9 cellular contexts compared by ENCODE assay signal in genomic region chr17:7997186-7997585, GRCh38. TPM values are rescaled to one million over a fixed set of nuclear protein-coding genes. Genes with fewer than 3 reads are reported as not detected.
A peak's percentile ranks its signal among the peaks of the same experiment; 100 is the strongest.
DNase-seq lines count a peak whose midpoint lies in the region; ATAC-seq and TF ChIP-seq lines count a peak whose summit lies in the region.
"Had no signal": no experiment of that assay in that cellular context is flagged by ENCODE, and none has a peak within 500 bp of the region (broad histone marks: within the 10 kb centered on the region; RNA-seq: fewer than 3 reads in every experiment).

No MANE protein-coding gene starts in this region.

- peaks cover 12% of the 10 kb centered on the region for H3K27me3 ChIP-seq in CD4-positive, alpha-beta T cell (ENCODE audit: control insufficient read depth, insufficient read depth, low read length)

- H3K27ac ChIP-seq in CD4-positive, alpha-beta T cell (ENCODE audit: low read depth, low read length) = no peak overlapping the region
- H3K27ac ChIP-seq: HL-60 had no signal

- TF ChIP-seq CTCF in CD4-positive, alpha-beta T cell (IDR thresholded peaks at IDR 0.05) = peak; percentile 40

- H3K4me3 ChIP-seq in Jurkat, Clone E6-1 (ENCODE audit: low read length) = no peak overlapping the region

- no peaks in the 10 kb centered on the region for H3K9me3 Mint-ChIP-seq in CD4-positive, alpha-beta T cell
- no peaks in the 10 kb centered on the region for H3K9me3 Mint-ChIP-seq in activated T-helper 2 cell treated with anti-CD3 and anti-CD28 coated beads, Interferon-gamma antibody, Interleukin-2, Interleukin-4, amounts not matched to agents 10 μg/mL and 5 μg/mL and 100 μg/mL, durations not matched to agents 14 hours and 24 hours and 36 hours
- H3K9me3 Mint-ChIP-seq in stimulated activated memory B cell treated with anti-CD40 and anti-IgM and Interleukin-4, amounts not matched to agents 10 μg/mL and 1 μg/mL and 100 μg/mL, for 72 hours = no peaks in the 10 kb centered on the region

- CTCF ChIA-PET in CD4-positive, alpha-beta T cell (lab: Charles Lee) = interaction anchor here (0.6 to 2.6 kb wide), 4 partner anchors 17 to 254 kb away, joined by 3 to 6 read pairs (median 4); no protein-coding TSS in a partner anchor

- peaks cover 43% of the 10 kb centered on the region for H3K27me3 Mint-ChIP-seq in CD4-positive, alpha-beta T cell
- H3K27me3 Mint-ChIP-seq in activated T-helper 2 cell treated with anti-CD3 and anti-CD28 coated beads, Interferon-gamma antibody, Interleukin-2, Interleukin-4, amounts not matched to agents 10 μg/mL and 5 μg/mL and 100 μg/mL, durations not matched to agents 14 hours and 24 hours and 36 hours (ENCODE audit: low read depth) = peaks cover 48% of the 10 kb centered on the region
- peaks cover 42% of the 10 kb centered on the region for H3K27me3 Mint-ChIP-seq in stimulated activated memory B cell treated with anti-CD40 and anti-IgM and Interleukin-4, amounts not matched to agents 10 μg/mL and 1 μg/mL and 100 μg/mL, for 72 hours

- DNase-seq in CD4-positive, alpha-beta T cell = peak in 3 of 10 experiments; percentile 17 to 22 (median 22)
- peak; percentile 46 for DNase-seq in Jurkat, Clone E6-1 (ENCODE audit: low read depth, low spot score)
- peak; percentile 60 for DNase-seq in SW480 (ENCODE audit: low spot score)
- DNase-seq in fibroblast of peridontal ligament (ENCODE audit: extremely low read depth) = peak; percentile 22
- peak; percentile 33 for DNase-seq in stimulated activated CD4-positive, alpha-beta T cell treated with anti-CD3 and anti-CD28 coated beads, Interleukin-4, amount 100 ng/mL, for 1 hour
- no peak for DNase-seq in activated T-helper 2 cell treated with anti-CD3 and anti-CD28 coated beads, Interferon-gamma antibody, Interleukin-2, Interleukin-4, amounts not matched to agents 10 μg/mL and 5 μg/mL and 100 μg/mL, durations not matched to agents 14 hours and 24 hours and 36 hours (ENCODE audit: low spot score)

- no peaks in the 10 kb centered on the region for H3K36me3 Mint-ChIP-seq in CD4-positive, alpha-beta T cell (ENCODE audit: low read depth)
- no peaks in the 10 kb centered on the region for H3K36me3 Mint-ChIP-seq in activated T-helper 2 cell treated with anti-CD3 and anti-CD28 coated beads, Interferon-gamma antibody, Interleukin-2, Interleukin-4, amounts not matched to agents 10 μg/mL and 5 μg/mL and 100 μg/mL, durations not matched to agents 14 hours and 24 hours and 36 hours (ENCODE audit: low read depth)
- H3K36me3 Mint-ChIP-seq in stimulated activated memory B cell treated with anti-CD40 and anti-IgM and Interleukin-4, amounts not matched to agents 10 μg/mL and 1 μg/mL and 100 μg/mL, for 72 hours = no peaks in the 10 kb centered on the region

- intact Hi-C loops in CD4-positive, alpha-beta T cell (cut with DNase I, micrococcal nuclease) = no loop called here
- intact Hi-C loops in activated T-helper 2 cell treated with anti-CD3 and anti-CD28 coated beads, Interferon-gamma antibody, Interleukin-2, Interleukin-4, amounts not matched to agents 10 μg/mL and 5 μg/mL and 100 μg/mL, durations not matched to agents 14 hours and 24 hours and 36 hours (cut with micrococcal nuclease) = loop anchor here (10.0 kb wide), 1 partner anchor 252 kb away; no protein-coding TSS in a partner anchor

- H3K27ac Mint-ChIP-seq in CD4-positive, alpha-beta T cell = no peak overlapping the region
- H3K27ac Mint-ChIP-seq in activated T-helper 2 cell treated with anti-CD3 and anti-CD28 coated beads, Interferon-gamma antibody, Interleukin-2, Interleukin-4, amounts not matched to agents 10 μg/mL and 5 μg/mL and 100 μg/mL, durations not matched to agents 14 hours and 24 hours and 36 hours = no peak overlapping the region
- H3K27ac Mint-ChIP-seq in stimulated activated memory B cell treated with anti-CD40 and anti-IgM and Interleukin-4, amounts not matched to agents 10 μg/mL and 1 μg/mL and 100 μg/mL, for 72 hours = no peak overlapping the region

- POLR2A ChIA-PET in CD4-positive, alpha-beta T cell (lab: Charles Lee) = no interaction called here

- H3K4me3 Mint-ChIP-seq in CD4-positive, alpha-beta T cell = no peak overlapping the region
- no peak overlapping the region for H3K4me3 Mint-ChIP-seq in activated T-helper 2 cell treated with anti-CD3 and anti-CD28 coated beads, Interferon-gamma antibody, Interleukin-2, Interleukin-4, amounts not matched to agents 10 μg/mL and 5 μg/mL and 100 μg/mL, durations not matched to agents 14 hours and 24 hours and 36 hours (ENCODE audit: low read depth)
- no peak overlapping the region for H3K4me3 Mint-ChIP-seq in stimulated activated memory B cell treated with anti-CD40 and anti-IgM and Interleukin-4, amounts not matched to agents 10 μg/mL and 1 μg/mL and 100 μg/mL, for 72 hours

- H3K9me3 ChIP-seq in CD4-positive, alpha-beta T cell (ENCODE audit: control insufficient read depth, low read length) = no peaks in the 10 kb centered on the region

- H3K4me1 Mint-ChIP-seq in CD4-positive, alpha-beta T cell (ENCODE audit: low read depth) = peaks cover 9% of the 10 kb centered on the region
- peaks cover 7% of the 10 kb centered on the region for H3K4me1 Mint-ChIP-seq in activated T-helper 2 cell treated with anti-CD3 and anti-CD28 coated beads, Interferon-gamma antibody, Interleukin-2, Interleukin-4, amounts not matched to agents 10 μg/mL and 5 μg/mL and 100 μg/mL, durations not matched to agents 14 hours and 24 hours and 36 hours (ENCODE audit: low read depth)
- H3K4me1 Mint-ChIP-seq in stimulated activated memory B cell treated with anti-CD40 and anti-IgM and Interleukin-4, amounts not matched to agents 10 μg/mL and 1 μg/mL and 100 μg/mL, for 72 hours = peaks cover 13% of the 10 kb centered on the region

- ATAC-seq in CD4-positive, alpha-beta T cell (ENCODE audit: poor library complexity) = peak; percentile 64
- ATAC-seq in stimulated activated memory B cell treated with anti-CD40 and anti-IgM and Interleukin-4, amounts not matched to agents 10 μg/mL and 1 μg/mL and 100 μg/mL, for 72 hours = no peak
- ATAC-seq in HG03439 (IDR thresholded peaks at IDR 0.05; ENCODE audit: unreplicated experiment) = no peak

RNA-seq across cellular contexts. Expression of gene GUCY2D, which starts 5.2 kb away (rescaled TPM):
- under 1 TPM in 1 of 2 experiments, not detected in 1; 0.06 TPM for total RNA-seq in CD4-positive, alpha-beta T cell
- 1.6 TPM for polyA plus RNA-seq in Jurkat, Clone E6-1 (2012; ENCODE audit: insufficient read depth, insufficient read length)
- not detected in 2 replicates for total RNA-seq in activated T-helper 2 cell treated with anti-CD3 and anti-CD28 coated beads, Interferon-gamma antibody, Interleukin-2, Interleukin-4, amounts not matched to agents 10 μg/mL and 5 μg/mL and 100 μg/mL, durations not matched to agents 14 hours and 24 hours and 36 hours

RNA-seq across cellular contexts. Expression of gene ALOX15B, which starts 41.7 kb away (rescaled TPM):
- total RNA-seq in CD4-positive, alpha-beta T cell = not detected
- polyA plus RNA-seq in Jurkat, Clone E6-1 (2012; ENCODE audit: insufficient read depth, insufficient read length) = not detected
- not detected in 2 replicates for total RNA-seq in activated T-helper 2 cell treated with anti-CD3 and anti-CD28 coated beads, Interferon-gamma antibody, Interleukin-2, Interleukin-4, amounts not matched to agents 10 μg/mL and 5 μg/mL and 100 μg/mL, durations not matched to agents 14 hours and 24 hours and 36 hours
